In the genomic region with DNA sequence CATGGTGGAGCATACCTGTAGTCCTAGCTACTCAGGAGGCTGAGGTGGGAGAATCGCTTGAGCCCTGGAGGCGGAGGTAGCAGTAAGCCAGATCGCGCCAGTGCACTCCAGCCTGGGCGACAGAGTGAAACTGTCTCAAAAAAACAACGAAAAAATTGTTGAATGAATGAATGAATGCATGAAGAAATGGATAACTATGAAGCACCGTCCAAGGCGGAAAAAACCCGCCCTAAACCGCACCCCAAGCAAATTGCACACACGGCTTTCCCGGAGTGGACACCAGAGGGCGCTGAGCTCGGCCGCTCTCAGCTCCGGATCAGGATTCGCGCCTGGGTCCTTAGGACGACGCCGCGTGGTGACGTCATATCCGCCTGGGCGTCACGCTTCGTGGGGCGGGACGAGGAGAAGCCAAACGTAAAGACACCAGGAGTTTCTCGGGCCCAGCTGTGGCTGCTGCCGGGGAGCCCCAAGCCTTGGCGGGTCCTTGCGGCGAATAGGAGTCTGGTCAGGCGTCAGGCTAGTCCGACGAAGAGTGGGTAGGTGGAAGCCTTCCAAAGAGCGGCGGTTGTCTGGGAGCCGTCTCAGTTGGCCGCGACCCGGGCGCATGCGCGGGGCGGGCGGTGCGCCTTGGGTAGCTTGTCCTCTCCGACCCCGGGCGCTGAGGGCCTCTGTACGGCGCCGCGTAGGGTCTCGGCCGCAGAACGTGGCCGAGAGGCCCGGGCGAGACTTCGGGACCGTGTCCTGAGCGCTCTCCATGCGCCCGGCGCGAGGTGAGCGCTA, we compare ENCODE assay signal across 1 cellular context.
TF ChIP-seq lines count a peak whose summit lies in the region.

HTD2 (plus strand) TSS at position 639 of the 780 bp plus-strand sequence. CDS start 11,094 bp downstream, outside the sequence.
RPP14 (plus strand) TSS at position 364 of the 780 bp plus-strand sequence. CDS start 4,085 bp downstream, outside the sequence.

TF ChIP-seq in K562, 482 proteins besides CTCF, POLR2A, EP300 and RAD21 (continued from another document and continues in another):
- no peak for TF ChIP-seq NCOA2 (IDR thresholded peaks at IDR 0.05; ENCODE audit: partially characterized antibody in 2 of 2)
- TF ChIP-seq EHMT2 (IDR thresholded peaks at IDR 0.05): no peak
- no peak for TF ChIP-seq KDM1A (IDR thresholded peaks at IDR 0.05)
- TF ChIP-seq, protein P1, sequence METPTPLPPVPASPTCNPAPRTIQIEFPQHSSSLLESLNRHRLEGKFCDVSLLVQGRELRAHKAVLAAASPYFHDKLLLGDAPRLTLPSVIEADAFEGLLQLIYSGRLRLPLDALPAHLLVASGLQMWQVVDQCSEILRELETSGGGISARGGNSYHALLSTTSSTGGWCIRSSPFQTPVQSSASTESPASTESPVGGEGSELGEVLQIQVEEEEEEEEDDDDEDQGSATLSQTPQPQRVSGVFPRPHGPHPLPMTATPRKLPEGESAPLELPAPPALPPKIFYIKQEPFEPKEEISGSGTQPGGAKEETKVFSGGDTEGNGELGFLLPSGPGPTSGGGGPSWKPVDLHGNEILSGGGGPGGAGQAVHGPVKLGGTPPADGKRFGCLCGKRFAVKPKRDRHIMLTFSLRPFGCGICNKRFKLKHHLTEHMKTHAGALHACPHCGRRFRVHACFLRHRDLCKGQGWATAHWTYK (CRISPR knock-in tag; IDR thresholded peaks at IDR 0.05): no peak
- TF ChIP-seq MCM5 (IDR thresholded peaks at IDR 0.05; ENCODE audit: low read depth): no peak
- TF ChIP-seq ZNF212 (CRISPR knock-in tag; IDR thresholded peaks at IDR 0.05): no peak
- no peak for TF ChIP-seq NFE2 (IDR thresholded peaks at IDR 0.05; ENCODE audit: low read depth)
- peak; percentile 75 for TF ChIP-seq FOXM1 (IDR thresholded peaks at IDR 0.05; ENCODE audit: low read depth)
- no peak for TF ChIP-seq FOXM1 (CRISPR knock-in tag; IDR thresholded peaks at IDR 0.05; ENCODE audit: low read depth)
- no peak for TF ChIP-seq MIER1 (IDR thresholded peaks at IDR 0.05; ENCODE audit: low read depth)
- no peak for TF ChIP-seq BMI1 (IDR thresholded peaks at IDR 0.05; ENCODE audit: low read length)
- no peak for TF ChIP-seq HNRNPH1 (optimal IDR thresholded peaks at IDR 0.05; ENCODE audit: low read depth, low read length)
- no peak for TF ChIP-seq POLR3G (IDR thresholded peaks at IDR 0.05; ENCODE audit: extremely low read depth, insufficient read length, insufficient replicate concordance)
- no peak for TF ChIP-seq TAF15 (IDR thresholded peaks at IDR 0.05; ENCODE audit: low read depth, low read length)
- no peak for TF ChIP-seq ZNF224 (CRISPR knock-in tag; IDR thresholded peaks at IDR 0.05)
- TF ChIP-seq SMARCE1 (IDR thresholded peaks at IDR 0.05): no peak
- no peak for TF ChIP-seq ZNF311 (CRISPR knock-in tag; IDR thresholded peaks at IDR 0.05)
- TF ChIP-seq FOXA1 (IDR thresholded peaks at IDR 0.05; ENCODE audit: borderline replicate concordance): no peak
- TF ChIP-seq C11orf30 (IDR thresholded peaks at IDR 0.05; ENCODE audit: low read depth): peak; percentile 91
- TF ChIP-seq TFAM (CRISPR knock-in tag; conservative IDR thresholded peaks at IDR 0.05): no peak
- no peak for TF ChIP-seq NCOR1 (IDR thresholded peaks at IDR 0.05)
- TF ChIP-seq, protein P2, sequence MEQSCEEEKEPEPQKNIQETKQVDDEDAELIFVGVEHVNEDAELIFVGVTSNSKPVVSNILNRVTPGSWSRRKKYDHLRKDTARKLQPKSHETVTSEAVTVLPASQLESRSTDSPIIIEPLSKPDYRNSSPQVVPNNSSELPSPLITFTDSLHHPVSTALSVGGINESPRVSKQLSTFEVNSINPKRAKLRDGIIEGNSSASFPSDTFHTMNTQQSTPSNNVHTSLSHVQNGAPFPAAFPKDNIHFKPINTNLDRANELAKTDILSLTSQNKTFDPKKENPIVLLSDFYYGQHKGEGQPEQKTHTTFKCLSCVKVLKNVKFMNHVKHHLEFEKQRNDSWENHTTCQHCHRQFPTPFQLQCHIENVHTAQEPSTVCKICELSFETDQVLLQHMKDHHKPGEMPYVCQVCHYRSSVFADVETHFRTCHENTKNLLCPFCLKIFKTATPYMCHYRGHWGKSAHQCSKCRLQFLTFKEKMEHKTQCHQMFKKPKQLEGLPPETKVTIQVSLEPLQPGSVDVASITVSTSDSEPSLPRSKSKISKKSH (CRISPR knock-in tag; IDR thresholded peaks at IDR 0.05): no peak
- no peak for TF ChIP-seq KDM4B (IDR thresholded peaks at IDR 0.05; ENCODE audit: borderline replicate concordance in 2 of 2, low read depth in 1 of 2)
- TF ChIP-seq ZNF76 (CRISPR knock-in tag; IDR thresholded peaks at IDR 0.05; ENCODE audit: borderline replicate concordance): no peak
- TF ChIP-seq GATAD2A (IDR thresholded peaks at IDR 0.05): 0 out of 2 replicates have a peak, but pooled peaks have one; percentile 22
- no peak for TF ChIP-seq ZNF324 (CRISPR knock-in tag; IDR thresholded peaks at IDR 0.05)
- TF ChIP-seq, protein P3, sequence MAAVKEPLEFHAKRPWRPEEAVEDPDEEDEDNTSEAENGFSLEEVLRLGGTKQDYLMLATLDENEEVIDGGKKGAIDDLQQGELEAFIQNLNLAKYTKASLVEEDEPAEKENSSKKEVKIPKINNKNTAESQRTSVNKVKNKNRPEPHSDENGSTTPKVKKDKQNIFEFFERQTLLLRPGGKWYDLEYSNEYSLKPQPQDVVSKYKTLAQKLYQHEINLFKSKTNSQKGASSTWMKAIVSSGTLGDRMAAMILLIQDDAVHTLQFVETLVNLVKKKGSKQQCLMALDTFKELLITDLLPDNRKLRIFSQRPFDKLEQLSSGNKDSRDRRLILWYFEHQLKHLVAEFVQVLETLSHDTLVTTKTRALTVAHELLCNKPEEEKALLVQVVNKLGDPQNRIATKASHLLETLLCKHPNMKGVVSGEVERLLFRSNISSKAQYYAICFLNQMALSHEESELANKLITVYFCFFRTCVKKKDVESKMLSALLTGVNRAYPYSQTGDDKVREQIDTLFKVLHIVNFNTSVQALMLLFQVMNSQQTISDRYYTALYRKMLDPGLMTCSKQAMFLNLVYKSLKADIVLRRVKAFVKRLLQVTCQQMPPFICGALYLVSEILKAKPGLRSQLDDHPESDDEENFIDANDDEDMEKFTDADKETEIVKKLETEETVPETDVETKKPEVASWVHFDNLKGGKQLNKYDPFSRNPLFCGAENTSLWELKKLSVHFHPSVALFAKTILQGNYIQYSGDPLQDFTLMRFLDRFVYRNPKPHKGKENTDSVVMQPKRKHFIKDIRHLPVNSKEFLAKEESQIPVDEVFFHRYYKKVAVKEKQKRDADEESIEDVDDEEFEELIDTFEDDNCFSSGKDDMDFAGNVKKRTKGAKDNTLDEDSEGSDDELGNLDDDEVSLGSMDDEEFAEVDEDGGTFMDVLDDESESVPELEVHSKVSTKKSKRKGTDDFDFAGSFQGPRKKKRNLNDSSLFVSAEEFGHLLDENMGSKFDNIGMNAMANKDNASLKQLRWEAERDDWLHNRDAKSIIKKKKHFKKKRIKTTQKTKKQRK (IDR thresholded peaks at IDR 0.05; ENCODE audit: borderline replicate concordance, low read depth, low read length): no peak
- TF ChIP-seq NEUROD1 (IDR thresholded peaks at IDR 0.05; ENCODE audit: borderline replicate concordance, low read depth, low read length, partially characterized antibody): peak; percentile 68
- TF ChIP-seq BRCA1 (IDR thresholded peaks at IDR 0.05): no peak
- no peak for TF ChIP-seq BRCA1 (CRISPR knock-in tag; IDR thresholded peaks at IDR 0.05)
- TF ChIP-seq REST (CRISPR knock-in tag; IDR thresholded peaks at IDR 0.05; ENCODE audit: low read depth): no peak
- TF ChIP-seq, protein P4, sequence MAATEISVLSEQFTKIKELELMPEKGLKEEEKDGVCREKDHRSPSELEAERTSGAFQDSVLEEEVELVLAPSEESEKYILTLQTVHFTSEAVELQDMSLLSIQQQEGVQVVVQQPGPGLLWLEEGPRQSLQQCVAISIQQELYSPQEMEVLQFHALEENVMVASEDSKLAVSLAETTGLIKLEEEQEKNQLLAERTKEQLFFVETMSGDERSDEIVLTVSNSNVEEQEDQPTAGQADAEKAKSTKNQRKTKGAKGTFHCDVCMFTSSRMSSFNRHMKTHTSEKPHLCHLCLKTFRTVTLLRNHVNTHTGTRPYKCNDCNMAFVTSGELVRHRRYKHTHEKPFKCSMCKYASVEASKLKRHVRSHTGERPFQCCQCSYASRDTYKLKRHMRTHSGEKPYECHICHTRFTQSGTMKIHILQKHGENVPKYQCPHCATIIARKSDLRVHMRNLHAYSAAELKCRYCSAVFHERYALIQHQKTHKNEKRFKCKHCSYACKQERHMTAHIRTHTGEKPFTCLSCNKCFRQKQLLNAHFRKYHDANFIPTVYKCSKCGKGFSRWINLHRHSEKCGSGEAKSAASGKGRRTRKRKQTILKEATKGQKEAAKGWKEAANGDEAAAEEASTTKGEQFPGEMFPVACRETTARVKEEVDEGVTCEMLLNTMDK (IDR thresholded peaks at IDR 0.05; ENCODE audit: borderline replicate concordance, insufficient read depth, low read depth, low read length, poor library complexity, severe bottlenecking): peak; percentile 24
- TF ChIP-seq MLX (CRISPR knock-in tag; conservative IDR thresholded peaks at IDR 0.05): no peak
- TF ChIP-seq YBX1 (IDR thresholded peaks at IDR 0.05): no peak
- TF ChIP-seq NELFE (IDR thresholded peaks at IDR 0.05; ENCODE audit: insufficient read depth, insufficient read length): no peak
- TF ChIP-seq CEBPG (CRISPR knock-in tag; IDR thresholded peaks at IDR 0.05): peak; percentile 60; the same call in 1 of the 2 replicates
- TF ChIP-seq CEBPG (tag; conservative IDR thresholded peaks at IDR 0.05 in 1 of 2, IDR thresholded peaks at IDR 0.05 in 1 of 2): peak in 1 of 2 experiments; percentile 37; a peak in 1 of 4 replicates
- TF ChIP-seq PURB (CRISPR knock-in tag; IDR thresholded peaks at IDR 0.05; ENCODE audit: low read depth): no peak
- no peak for TF ChIP-seq ID3 (CRISPR knock-in tag; IDR thresholded peaks at IDR 0.05)
- no peak for TF ChIP-seq ID3 (tag; IDR thresholded peaks at IDR 0.05)
- no peak for TF ChIP-seq ZBTB1 (CRISPR knock-in tag; IDR thresholded peaks at IDR 0.05; ENCODE audit: borderline replicate concordance, low read depth)
- TF ChIP-seq, protein P5, sequence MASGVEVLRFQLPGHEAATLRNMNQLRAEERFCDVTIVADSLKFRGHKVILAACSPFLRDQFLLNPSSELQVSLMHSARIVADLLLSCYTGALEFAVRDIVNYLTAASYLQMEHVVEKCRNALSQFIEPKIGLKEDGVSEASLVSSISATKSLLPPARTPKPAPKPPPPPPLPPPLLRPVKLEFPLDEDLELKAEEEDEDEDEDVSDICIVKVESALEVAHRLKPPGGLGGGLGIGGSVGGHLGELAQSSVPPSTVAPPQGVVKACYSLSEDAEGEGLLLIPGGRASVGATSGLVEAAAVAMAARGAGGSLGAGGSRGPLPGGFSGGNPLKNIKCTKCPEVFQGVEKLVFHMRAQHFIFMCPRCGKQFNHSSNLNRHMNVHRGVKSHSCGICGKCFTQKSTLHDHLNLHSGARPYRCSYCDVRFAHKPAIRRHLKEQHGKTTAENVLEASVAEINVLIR (CRISPR knock-in tag; IDR thresholded peaks at IDR 0.05): peak; percentile 92
- no peak for TF ChIP-seq ZNF174 (CRISPR knock-in tag; IDR thresholded peaks at IDR 0.05)
- TF ChIP-seq CREB1 (IDR thresholded peaks at IDR 0.05): peak; percentile 95
- TF ChIP-seq CREB1 (CRISPR knock-in tag; IDR thresholded peaks at IDR 0.05): peak; percentile 97
- TF ChIP-seq SRSF3 (IDR thresholded peaks at IDR 0.05; ENCODE audit: insufficient read depth, low read length): no peak
- no peak for TF ChIP-seq E2F5 (CRISPR knock-in tag; IDR thresholded peaks at IDR 0.05)
- TF ChIP-seq RNF2 (IDR thresholded peaks at IDR 0.05): no peak
- TF ChIP-seq SIN3B (IDR thresholded peaks at IDR 0.05; ENCODE audit: low read depth): peak; percentile 74; the same call in 1 of the 2 replicates
- TF ChIP-seq CSDE1 (IDR thresholded peaks at IDR 0.05): peak in 1 of 2 experiments; percentile 67; a peak in 2 of 4 replicates
- no peak for TF ChIP-seq ZSCAN32 (CRISPR knock-in tag; IDR thresholded peaks at IDR 0.05)
- no peak for TF ChIP-seq ZBED1 (IDR thresholded peaks at IDR 0.05)
